ENCODE assay signal across 21 cellular contexts in genomic region chr1:247054992-247055415, GRCh38. TPM values are rescaled to one million over a fixed set of nuclear protein-coding genes. Genes with fewer than 3 reads are reported as not detected.
DNase-seq lines count a peak whose midpoint lies in the region; ATAC-seq and TF ChIP-seq lines count a peak whose summit lies in the region.
"Had no signal": no experiment of that assay in that cellular context is flagged by ENCODE, and none has a peak within 500 bp of the region (broad histone marks: within the 10 kb centered on the region; RNA-seq: fewer than 3 reads in every experiment).

No MANE protein-coding gene starts in this region.

- H3K36me3 ChIP-seq in Panc1 (ENCODE audit: control insufficient read depth, insufficient read depth, low read length) = no peaks in the 10 kb centered on the region
- H3K36me3 ChIP-seq in upper lobe of right lung = no peaks in the 10 kb centered on the region
- H3K36me3 ChIP-seq: gastroesophageal sphincter, right atrium auricular region, vagina had no signal

- DNase-seq in HCEC 1CT (peak; percentile 22), Panc1 (ENCODE audit: low read depth, low spot score) (no peak), dermis blood vessel endothelial cell (peak; percentile 91), myocyte (ENCODE audit: low read depth) (peak; percentile 28), upper lobe of right lung (no peak), amygdala (lab: John Stamatoyannopoulos, UW) (no peak)
- DNase-seq in activated CD4-positive, alpha-beta T cell treated with anti-CD3 and anti-CD28 coated beads, Interleukin-2, amount 50 U/mL, for 4 hours = no peak
- DNase-seq: activated CD4-positive, alpha-beta T cell treated with anti-CD3 and anti-CD28 coated beads, Interleukin-2, amount 10 ng/mL, durations not matched to agents 7 days and 5 days; activated T-cell treated with anti-CD3 and anti-CD28 coated beads, Interleukin-2, amount 50 U/mL, for 72 hours; GF-D8; left cardiac atrium; naive B cell; NCI-H524; stimulated activated CD4-positive, alpha-beta T cell treated with anti-CD3 and anti-CD28 coated beads, Interleukin-4, amount 100 ng/mL, for 24 hours; T-cell had no signal

- intact Hi-C loops in Panc1 (cut with micrococcal nuclease; ENCODE audit: unreplicated experiment) (loop anchor here (10.0 kb wide), 1 partner anchor 60 kb away; no protein-coding TSS in a partner anchor), upper lobe of right lung (cut with DNase I) (no loop called here)

- H3K27me3 ChIP-seq in Panc1 (ENCODE audit: control insufficient read depth, insufficient read depth, low read length) (no peaks in the 10 kb centered on the region), upper lobe of right lung (no peaks in the 10 kb centered on the region)
- H3K27me3 ChIP-seq: gastroesophageal sphincter, right atrium auricular region, vagina had no signal

- H3K4me1 ChIP-seq in Panc1 (ENCODE audit: control insufficient read depth, insufficient read depth, low read length) (no peaks in the 10 kb centered on the region), upper lobe of right lung (no peaks in the 10 kb centered on the region)
- H3K4me1 ChIP-seq: right atrium auricular region had no signal

- H3K9me3 ChIP-seq in Panc1 (ENCODE audit: control insufficient read depth, insufficient read depth, low read depth, low read length) (peaks cover 64% of the 10 kb centered on the region), upper lobe of right lung (peaks cover 24% of the 10 kb centered on the region)
- H3K9me3 ChIP-seq: vagina had no signal

- no peak for TF ChIP-seq CTCF in Panc1 (IDR thresholded peaks at IDR 0.05)
- no peak for TF ChIP-seq CTCF in upper lobe of right lung (IDR thresholded peaks at IDR 0.05)

- ATAC-seq in Panc1 (no peak), upper lobe of right lung (no peak), GM18873 (IDR thresholded peaks at IDR 0.05; ENCODE audit: low FRiP score, unreplicated experiment) (no peak)
- ATAC-seq: activated T-cell treated with anti-CD3 and anti-CD28 coated beads, Interleukin-2, amount 50 U/mL, for 72 hours; gastroesophageal sphincter; stimulated activated effector memory CD8-positive, alpha-beta T cell treated with anti-CD3 and anti-CD28 coated beads, Interleukin-12 subunit alpha, Interleukin-12 subunit beta, amount 100 ng/mL, for 72 hours; T-cell had no signal

- no peak overlapping the region for H3K27ac ChIP-seq in Panc1 (ENCODE audit: low read length)
- no peak overlapping the region for H3K27ac ChIP-seq in upper lobe of right lung
- H3K27ac ChIP-seq: C4-2B, gastroesophageal sphincter, right atrium auricular region, vagina had no signal

- POLR2A ChIA-PET in Panc1 (lab: Charles Lee) = no interaction called here

- in situ Hi-C loops in Panc1 (cut with HindIII; ENCODE audit: low pct_unique_long_range_greater_than_20kb, low sequenced_read_pairs) = no loop called here

- CTCF ChIA-PET in Panc1 (lab: Charles Lee) = no interaction called here

- TSS peak; percentile 17 for BruUV-seq in Panc1 (replicated peaks; lab: Mats Ljungman, UMichigan)

- H3K4me3 ChIP-seq in Panc1 (ENCODE audit: low read depth in 2 of 2, low read length in 2 of 2) (no peak overlapping the region), upper lobe of right lung (no peak overlapping the region)
- H3K4me3 ChIP-seq: gastroesophageal sphincter, right atrium auricular region, vagina had no signal

RNA-seq across cellular contexts. Expression of gene ZNF670, which starts 23.6 kb away (rescaled TPM):
- total RNA-seq in Panc1 (2021; ENCODE audit: unreplicated experiment) (6.4 TPM), dermis blood vessel endothelial cell (7.0 and 10.4 TPM in 2 replicates), myocyte (1.4 and 2.7 TPM in 2 replicates), upper lobe of right lung (3.2 TPM)
- polyA plus RNA-seq in Panc1 (2012; ENCODE audit: insufficient read length) = 2.6 TPM
- 0.63 TPM for polyA plus RNA-seq in myocyte (2012)

RNA-seq across cellular contexts. Expression of gene ZNF695, which starts 47.1 kb away (rescaled TPM):
- 14.7 TPM for total RNA-seq in Panc1 (2021; ENCODE audit: unreplicated experiment)
- 5.0 TPM for polyA plus RNA-seq in Panc1 (2012; ENCODE audit: insufficient read length)
- 2.7 and 2.9 TPM in 2 replicates for total RNA-seq in dermis blood vessel endothelial cell
- total RNA-seq in myocyte = 0.99 and 1.9 TPM in 2 replicates
- polyA plus RNA-seq in myocyte (2012) = 0.38 TPM
- not detected for total RNA-seq in upper lobe of right lung
- total RNA-seq: gastroesophageal sphincter, T-cell had no signal

RNA-seq across cellular contexts. Expression of gene ZNF669, which starts 49.2 kb away (rescaled TPM):
- total RNA-seq in Panc1 (2021; ENCODE audit: unreplicated experiment) (13.9 TPM), dermis blood vessel endothelial cell (11.9 and 19.4 TPM in 2 replicates), myocyte (6.0 and 8.5 TPM in 2 replicates), upper lobe of right lung (8.9 TPM)
- polyA plus RNA-seq in Panc1 (2012; ENCODE audit: insufficient read length) = 6.7 TPM
- 2.4 TPM for polyA plus RNA-seq in myocyte (2012)

Comparison
In these comparisons a context has a peak if more than half of its experiments do, and no peak if none do; other contexts are left out.
1. DNase-seq: peak in HCEC 1CT (single experiment), dermis blood vessel endothelial cell (single experiment) and myocyte (single experiment); none in Panc1 (single experiment), upper lobe of right lung (single experiment), activated CD4-positive, alpha-beta T cell treated with anti-CD3 and anti-CD28 coated beads, Interleukin-2, amount 50 U/mL, for 4 hours (0 of 2) and amygdala (0 of 56).